Comparison of ENCODE assay signal across 8 cellular contexts in genomic region chr12:22624908-22625646, GRCh38. TPM values are rescaled to one million over a fixed set of nuclear protein-coding genes. Genes with fewer than 3 reads are reported as not detected.
A peak's percentile ranks its signal among the peaks of the same experiment; 100 is the strongest.
DNase-seq lines count a peak whose midpoint lies in the region; ATAC-seq and TF ChIP-seq lines count a peak whose summit lies in the region.

Gene ETNK1, plus strand, starts transcription at chr12:22625171. Its CDS starts 260 bp downstream, at chr12:22625431.

- ATAC-seq in GM19372 (IDR thresholded peaks at IDR 0.05; ENCODE audit: low read depth, unreplicated experiment) (peak; percentile 95), HG03558 (IDR thresholded peaks at IDR 0.05; ENCODE audit: extremely low read depth, unreplicated experiment) (peak; percentile 93), lung (ENCODE audit: insufficient read depth, low FRiP score) (peak; percentile 100)
- ATAC-seq in activated CD8-positive, alpha-beta T cell treated with anti-CD3 and anti-CD28 coated beads, Interleukin-2, amount 10 ng/mL, durations not matched to agents 7 days and 5 days, result peak; percentile 98

- no peaks in the 10 kb centered on the region for H3K27me3 ChIP-seq in ectodermal cell (ENCODE audit: control insufficient read depth, insufficient read depth, low read length, poor library complexity, severe bottlenecking)
- no peaks in the 10 kb centered on the region for H3K27me3 ChIP-seq in lung (ENCODE audit: control insufficient read depth, insufficient read depth)

- peaks cover 37% of the 10 kb centered on the region for H3K4me1 Mint-ChIP-seq in CD14-positive monocyte
- peaks cover 30% of the 10 kb centered on the region for H3K4me1 Mint-ChIP-seq in activated CD8-positive, alpha-beta T cell treated with anti-CD3 and anti-CD28 coated beads, Interleukin-2, amount 10 ng/mL, durations not matched to agents 7 days and 5 days (ENCODE audit: low read depth)

- intact Hi-C loops in CD14-positive monocyte (cut with micrococcal nuclease), result loop anchor here (5.0 kb wide), 1 partner anchor 83 kb away; the partner anchor contains the start of gene C2CD5 (in 2 of the 2)

- H3K27ac ChIP-seq in ectodermal cell (ENCODE audit: insufficient read depth, low read depth, low read length, poor library complexity, severe bottlenecking), result peak within 1 kb of the TSS; percentile 95
- peak within 1 kb of the TSS; percentile 99 for H3K27ac ChIP-seq in lung (ENCODE audit: low read depth in 1 of 2, low read length in 1 of 2)

- no peaks in the 10 kb centered on the region for H3K9me3 ChIP-seq in ectodermal cell (ENCODE audit: control insufficient read depth, low read length)
- no peaks in the 10 kb centered on the region for H3K9me3 ChIP-seq in lung (ENCODE audit: control insufficient read depth in 2 of 2, insufficient read depth in 1 of 2, low read length in 1 of 2)

- POLR2A ChIA-PET in activated CD8-positive, alpha-beta T cell treated with anti-CD3 and anti-CD28 coated beads, Interleukin-2, amount 10 ng/mL, durations not matched to agents 7 days and 5 days (lab: Charles Lee), result interaction anchor here (0.6 to 2.1 kb wide), 4 partner anchors 11 to 80 kb away, joined by 3 to 24 read pairs (median 4); partner anchors contain the start of gene C2CD5

- H3K27me3 Mint-ChIP-seq in CD14-positive monocyte (ENCODE audit: low read depth in 3 of 3), result peaks cover 0 to 6% (median 2%) of the 10 kb centered on the region in 3 donors
- peaks cover 10% of the 10 kb centered on the region for H3K27me3 Mint-ChIP-seq in activated CD8-positive, alpha-beta T cell treated with anti-CD3 and anti-CD28 coated beads, Interleukin-2, amount 10 ng/mL, durations not matched to agents 7 days and 5 days (ENCODE audit: low read depth)

- peak within 1 kb of the TSS; percentile 94 to 96 for H3K4me3 Mint-ChIP-seq in CD14-positive monocyte
- peak within 1 kb of the TSS; percentile 88 for H3K4me3 Mint-ChIP-seq in activated CD8-positive, alpha-beta T cell treated with anti-CD3 and anti-CD28 coated beads, Interleukin-2, amount 10 ng/mL, durations not matched to agents 7 days and 5 days

- peaks cover 0 to under 1% of the 10 kb centered on the region in 2 donors for H3K36me3 Mint-ChIP-seq in CD14-positive monocyte
- peaks cover 10% of the 10 kb centered on the region for H3K36me3 Mint-ChIP-seq in activated CD8-positive, alpha-beta T cell treated with anti-CD3 and anti-CD28 coated beads, Interleukin-2, amount 10 ng/mL, durations not matched to agents 7 days and 5 days (ENCODE audit: low read depth)

- H3K4me1 ChIP-seq in ectodermal cell (ENCODE audit: control insufficient read depth, insufficient read depth, low read length) (peaks cover 10% of the 10 kb centered on the region), lung (ENCODE audit: control insufficient read depth in 2 of 2, insufficient read depth in 2 of 2, low read length in 2 of 2) (peaks cover 0 to 3% of the 10 kb centered on the region in 2 donors)

- peaks cover 0 to 2% (median 0%) of the 10 kb centered on the region in 7 donors for H3K9me3 Mint-ChIP-seq in CD14-positive monocyte
- H3K9me3 Mint-ChIP-seq in activated CD8-positive, alpha-beta T cell treated with anti-CD3 and anti-CD28 coated beads, Interleukin-2, amount 10 ng/mL, durations not matched to agents 7 days and 5 days (ENCODE audit: insufficient read depth), result no peaks in the 10 kb centered on the region

- H3K4me3 ChIP-seq in ectodermal cell (ENCODE audit: insufficient read depth, low read depth, low read length) (peak within 1 kb of the TSS; percentile 76), lung (peak within 1 kb of the TSS; percentile 96)

- CTCF ChIA-PET in activated CD8-positive, alpha-beta T cell treated with anti-CD3 and anti-CD28 coated beads, Interleukin-2, amount 10 ng/mL, durations not matched to agents 7 days and 5 days (lab: Charles Lee), result interaction anchor here (0.8 to 1.3 kb wide), 4 partner anchors 10 to 96 kb away, joined by 3 to 4 read pairs (median 3); no protein-coding TSS in a partner anchor

- peak within 1 kb of the TSS; percentile 96 to 99 (median 97) for H3K27ac Mint-ChIP-seq in CD14-positive monocyte
- H3K27ac Mint-ChIP-seq in activated CD8-positive, alpha-beta T cell treated with anti-CD3 and anti-CD28 coated beads, Interleukin-2, amount 10 ng/mL, durations not matched to agents 7 days and 5 days, result peak within 1 kb of the TSS; percentile 87

- TF ChIP-seq CTCF in CD14-positive monocyte (IDR thresholded peaks at IDR 0.05) (no peak), lung (IDR thresholded peaks at IDR 0.05; ENCODE audit: control extremely low read depth, extremely low read depth) (no peak)

- WGBS in ectodermal cell, 2 experiments, result 0% methylated on average over 67 of the region's 67 CpGs
- WGBS in lung, 2 donors, result 0% methylated on average over 57 to 67 of the region's 67 CpGs

- peak; percentile 91 for DNase-seq in CD14-positive monocyte (ENCODE audit: low spot score)
- DNase-seq in NCI-H748 treated with DMSO at 0.1 percent for 48 hours (lab: John Stamatoyannopoulos, UW), result peak; percentile 51
- DNase-seq in activated CD8-positive, alpha-beta T cell treated with anti-CD3 and anti-CD28 coated beads, Interleukin-2, amount 10 ng/mL, durations not matched to agents 7 days and 5 days, result peak; percentile 88
- peak; percentile 94 for DNase-seq in lung (ENCODE audit: low spot score)
- DNase-seq in stimulated activated CD4-positive, alpha-beta T cell treated with anti-CD3 and anti-CD28 coated beads, TNF-alpha, amount 100 ng/mL, for 4 hours (ENCODE audit: low read depth in 3 of 3), result peak; percentile 73 to 80 (median 73)

- H3K36me3 ChIP-seq in ectodermal cell (ENCODE audit: control insufficient read depth, insufficient read depth, low read length), result no peaks in the 10 kb centered on the region
- no peaks in the 10 kb centered on the region for H3K36me3 ChIP-seq in lung (ENCODE audit: control insufficient read depth in 2 of 2, insufficient read depth in 2 of 2, low read length in 2 of 2)

RNA-seq across cellular contexts. Expression of gene ETNK1, which starts in this region (rescaled TPM):
- polyA plus RNA-seq in CD14-positive monocyte (10 to 100 TPM; 16.5 to 17.3 TPM), lung (10 to 100 TPM; 14.3 to 28.6 TPM)
- total RNA-seq in activated CD8-positive, alpha-beta T cell treated with anti-CD3 and anti-CD28 coated beads, Interleukin-2, amount 10 ng/mL, durations not matched to agents 7 days and 5 days, result 10 to 100 TPM; 68.6 to 69.4 TPM
- polyA plus RNA-seq in ectodermal cell (2013, experiment 1 of 4), result 37.5 TPM
- polyA plus RNA-seq in ectodermal cell (2013, experiment 2 of 4), result 31.5 TPM
- 30.3 TPM for polyA plus RNA-seq in ectodermal cell (2013, experiment 3 of 4)
- 30.1 TPM for polyA plus RNA-seq in ectodermal cell (2013, experiment 4 of 4)
- 100 to 1,000 TPM in 1 of 2 donors, 10 to 100 TPM in 1; 68.3 to 129 TPM for total RNA-seq in lung

Comparison
In these comparisons a context has a peak if more than half of its experiments do, and no peak if none do; other contexts are left out.
1. Peak in every context shown above with its lines: DNase-seq, ATAC-seq, H3K4me3 ChIP-seq and H3K27ac ChIP-seq.